Comparison of ENCODE assay signal across 9 cellular contexts in genomic region chr3:139718415-139718814, GRCh38. TPM values are rescaled to one million over a fixed set of nuclear protein-coding genes. Genes with fewer than 3 reads are reported as not detected.
DNase-seq lines count a peak whose midpoint lies in the region; ATAC-seq, FAIRE-seq and TF ChIP-seq lines count a peak whose summit lies in the region.
"Had no signal": no experiment of that assay in that cellular context is flagged by ENCODE, and none has a peak within 500 bp of the region (broad histone marks: within the 10 kb centered on the region; RNA-seq: fewer than 3 reads in every experiment).

No MANE protein-coding gene starts in this region.

- peak; percentile 68 to 95 (median 85) for ATAC-seq in pancreas
- no peak for ATAC-seq in GM21423 (IDR thresholded peaks at IDR 0.05; ENCODE audit: unreplicated experiment)
- no peak for ATAC-seq in activated T-helper 17 cell treated with anti-CD3 and anti-CD28 coated beads, Interleukin-2, amount 50 U/mL, for 72 hours (replicated peaks)
- no peak for ATAC-seq in HG03439 (IDR thresholded peaks at IDR 0.05; ENCODE audit: unreplicated experiment)

- no peaks in the 10 kb centered on the region for H3K9me3 ChIP-seq in pancreas

- TF ChIP-seq CTCF in fibroblast of mammary gland (conservative IDR thresholded peaks at IDR 0.05; ENCODE audit: control insufficient read depth, insufficient read depth, low read depth, low read length) (peak; percentile 58), pancreas (IDR thresholded peaks at IDR 0.05) (peak; percentile 33 to 55 (median 46))

- H3K27me3 Mint-ChIP-seq in activated T-helper 17 cell treated with anti-CD3 and anti-CD28 coated beads, Interleukin-2, amount 50 U/mL, for 72 hours: peaks cover 14% of the 10 kb centered on the region

- no peaks in the 10 kb centered on the region for H3K4me1 ChIP-seq in pancreas

- H3K36me3 Mint-ChIP-seq in activated T-helper 17 cell treated with anti-CD3 and anti-CD28 coated beads, Interleukin-2, amount 50 U/mL, for 72 hours (ENCODE audit: low read depth): no peaks in the 10 kb centered on the region

- no peak overlapping the region for H3K27ac Mint-ChIP-seq in activated T-helper 17 cell treated with anti-CD3 and anti-CD28 coated beads, Interleukin-2, amount 50 U/mL, for 72 hours

- DNase-seq in GM04504 (ENCODE audit: low read depth) (peak; percentile 19), NCI-H524 (lab: John Stamatoyannopoulos, UW) (peak; percentile 100), fibroblast of mammary gland (ENCODE audit: low read depth) (peak; percentile 45), pancreas (peak in 5 of 6 donors; percentile 26 to 74 (median 45)), T-helper 1 cell (no peak)

- H3K27ac ChIP-seq in pancreas: no peak overlapping the region

- intact Hi-C loops in pancreas (cut with DNase I): no loop called here

- FAIRE-seq in pancreas (lab: Jason Lieb, UNC): no peak
- FAIRE-seq: endothelial cell of umbilical vein had no signal

- no peaks in the 10 kb centered on the region for H3K9me3 Mint-ChIP-seq in activated T-helper 17 cell treated with anti-CD3 and anti-CD28 coated beads, Interleukin-2, amount 50 U/mL, for 72 hours

- H3K27me3 ChIP-seq in pancreas: no peaks in the 10 kb centered on the region

- no peaks in the 10 kb centered on the region for H3K4me1 Mint-ChIP-seq in activated T-helper 17 cell treated with anti-CD3 and anti-CD28 coated beads, Interleukin-2, amount 50 U/mL, for 72 hours

- no peaks in the 10 kb centered on the region for H3K36me3 ChIP-seq in pancreas

- no peak overlapping the region for H3K4me3 Mint-ChIP-seq in activated T-helper 17 cell treated with anti-CD3 and anti-CD28 coated beads, Interleukin-2, amount 50 U/mL, for 72 hours

- H3K4me3 ChIP-seq in fibroblast of mammary gland (ENCODE audit: control insufficient read depth, low read depth, low read length) (no peak overlapping the region), pancreas (no peak overlapping the region)

- WGBS in pancreas, 2 donors: 48 to 51% methylated on average over 3 of the region's 3 CpGs

RNA-seq across cellular contexts. Expression of gene NMNAT3, which starts 40.6 kb away (rescaled TPM):
- 1 to 10 TPM; 4.5 to 8.7 (median 7.0) TPM for total RNA-seq in pancreas
- 10 to 100 TPM in 1 of 2 donors, 1 to 10 TPM in 1; 5.7 to 10.6 TPM for polyA plus RNA-seq in pancreas
- total RNA-seq in activated T-helper 17 cell treated with anti-CD3 and anti-CD28 coated beads, Interleukin-2, amount 50 U/mL, for 72 hours: 1 to 10 TPM in 1 of 2 donors, under 1 TPM in 1; 0.76 to 2.9 TPM

Comparison
In these comparisons a context has a peak if more than half of its experiments do, and no peak if none do; other contexts are left out.
1. DNase-seq: peak in GM04504 (single experiment), NCI-H524 (2 of 2), fibroblast of mammary gland (single experiment) and pancreas (5 of 6); none in T-helper 1 cell (0 of 5).
2. ATAC-seq: peak in pancreas (4 of 4); none in GM21423 (single experiment), activated T-helper 17 cell treated with anti-CD3 and anti-CD28 coated beads, Interleukin-2, amount 50 U/mL, for 72 hours (single experiment) and HG03439 (single experiment).